ENCODE assay signal across 12 cellular contexts in the genomic region with DNA sequence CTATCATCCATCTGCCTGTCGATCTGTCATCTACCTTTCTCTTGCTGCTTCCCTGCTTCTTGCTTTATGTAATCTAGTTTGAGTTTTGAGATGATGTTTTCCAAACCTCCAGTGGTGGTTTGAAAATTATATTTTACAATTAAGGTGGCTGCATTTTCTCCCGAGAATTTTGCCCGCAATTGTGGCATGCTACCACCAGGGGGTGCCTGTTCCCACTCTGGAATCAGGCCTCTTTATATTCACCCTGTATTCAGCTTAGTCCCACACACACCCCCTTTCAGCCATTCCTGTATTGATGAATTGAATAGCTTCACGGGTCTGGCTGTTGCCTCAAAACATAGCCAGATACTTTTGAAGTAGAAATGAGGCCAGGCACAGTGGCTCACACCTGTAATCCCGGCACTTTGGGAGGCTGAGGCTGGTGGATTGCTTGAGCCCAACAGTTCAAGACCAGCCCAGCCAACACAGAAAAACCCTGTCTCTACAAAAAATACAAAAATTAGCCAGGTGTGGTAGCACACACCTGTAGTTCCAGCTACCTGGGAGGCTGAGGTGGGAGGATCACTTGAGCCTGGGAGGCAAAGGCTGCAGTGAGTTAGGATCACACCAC. TPM values are rescaled to one million over a fixed set of nuclear protein-coding genes. Genes with fewer than 3 reads are reported as not detected.
A peak's percentile ranks its signal among the peaks of the same experiment; 100 is the strongest.
DNase-seq lines count a peak whose midpoint lies in the region; ATAC-seq and TF ChIP-seq lines count a peak whose summit lies in the region.
"Had no signal": no experiment of that assay in that cellular context is flagged by ENCODE, and none has a peak within 500 bp of the region (broad histone marks: within the 10 kb centered on the region; RNA-seq: fewer than 3 reads in every experiment).

No MANE protein-coding gene starts in this region.

- no peaks in the 10 kb centered on the region for H3K36me3 Mint-ChIP-seq in activated naive CD4-positive, alpha-beta T cell treated with anti-CD3 and anti-CD28 coated beads, Interleukin-2, amount 50 U/mL, for 24 hours

- H3K27ac ChIP-seq in OCI-LY1 (ENCODE audit: low read depth, low read length, poor library complexity, severe bottlenecking), result no peak overlapping the region
- H3K27ac ChIP-seq in esophagus squamous epithelium, result no peak overlapping the region
- H3K27ac ChIP-seq in stomach, result no peak overlapping the region

- DNase-seq in activated naive CD4-positive, alpha-beta T cell treated with anti-CD3 and anti-CD28 coated beads, Interleukin-2, amount 50 U/mL, for 16 hours, result no peak
- DNase-seq in esophagus squamous epithelium (lab: John Stamatoyannopoulos, UW) (no peak), stomach (no peak), NCI-H526 treated with DMSO at 0.1 percent for 48 hours (lab: John Stamatoyannopoulos, UW) (no peak)
- DNase-seq: CD8-positive, alpha-beta memory T cell; left cardiac atrium; NCI-H2171 treated with DMSO at 0.1 percent for 48 hours had no signal

- 60 to 64% methylated on average over 4 of the region's 5 CpGs for WGBS in esophagus squamous epithelium, 2 donors
- 70 to 77% (median 72%) methylated on average over 5 of the region's 5 CpGs for WGBS in stomach, 5 donors

- no peak for TF ChIP-seq EP300 in stomach (IDR thresholded peaks at IDR 0.05)

- H3K4me3 ChIP-seq in OCI-LY1 (ENCODE audit: low read depth, low read length, poor library complexity, severe bottlenecking) (no peak overlapping the region), esophagus squamous epithelium (no peak overlapping the region), stomach (no peak overlapping the region)

- H3K4me2 ChIP-seq in OCI-LY1 (ENCODE audit: low read length), result no peak overlapping the region

- no peak overlapping the region for H3K9ac ChIP-seq in OCI-LY1 (ENCODE audit: low read length)

- no peaks in the 10 kb centered on the region for H4K20me1 ChIP-seq in OCI-LY1 (ENCODE audit: insufficient read depth, low read length)

- H3K9me3 ChIP-seq in OCI-LY1 (ENCODE audit: low read length) (no peaks in the 10 kb centered on the region), esophagus squamous epithelium (peaks cover 0 to 6% (median 5%) of the 10 kb centered on the region in 3 donors), stomach (peaks cover 0 to 12% (median 8%) of the 10 kb centered on the region in 4 donors)

- H3F3A ChIP-seq in OCI-LY1 (ENCODE audit: insufficient read depth, low read length), result no peaks in the 10 kb centered on the region

- no peak overlapping the region for H3K4me3 Mint-ChIP-seq in activated naive CD4-positive, alpha-beta T cell treated with anti-CD3 and anti-CD28 coated beads, Interleukin-2, amount 50 U/mL, for 24 hours
- H3K4me3 Mint-ChIP-seq: CD8-positive, alpha-beta memory T cell had no signal

- peaks cover 5% of the 10 kb centered on the region for H3K4me1 Mint-ChIP-seq in activated naive CD4-positive, alpha-beta T cell treated with anti-CD3 and anti-CD28 coated beads, Interleukin-2, amount 50 U/mL, for 24 hours

- ATAC-seq in GM21825 (IDR thresholded peaks at IDR 0.05; ENCODE audit: unreplicated experiment) (no peak), HG02798 (IDR thresholded peaks at IDR 0.05; ENCODE audit: poor library complexity, unreplicated experiment) (no peak)
- ATAC-seq: left cardiac atrium had no signal

- H3K79me2 ChIP-seq in OCI-LY1 (ENCODE audit: insufficient read depth, low read length), result no peaks in the 10 kb centered on the region

- peak overlapping the region; percentile 48 for H3K27ac Mint-ChIP-seq in activated naive CD4-positive, alpha-beta T cell treated with anti-CD3 and anti-CD28 coated beads, Interleukin-2, amount 50 U/mL, for 24 hours

- peaks cover 8% of the 10 kb centered on the region for H3K9me3 Mint-ChIP-seq in activated naive CD4-positive, alpha-beta T cell treated with anti-CD3 and anti-CD28 coated beads, Interleukin-2, amount 50 U/mL, for 24 hours

- H3K36me3 ChIP-seq in OCI-LY1 (ENCODE audit: insufficient read depth, low read length) (no peaks in the 10 kb centered on the region), esophagus squamous epithelium (peaks cover 0 to 36% (median 0%) of the 10 kb centered on the region in 3 donors), stomach (peaks cover 0 to 24% (median 11%) of the 10 kb centered on the region in 4 donors)

- H2AFZ ChIP-seq in OCI-LY1 (ENCODE audit: low read length), result no peak overlapping the region

- intact Hi-C loops in esophagus squamous epithelium (cut with DNase I), result no loop called here
- intact Hi-C loops in stomach (cut with DNase I; ENCODE audit: low total_unique reads), result no loop called here

- H3K27me3 ChIP-seq in OCI-LY1 (ENCODE audit: insufficient read depth, low read length), result no peaks in the 10 kb centered on the region; the same call in 1 of the 2 replicates
- peaks cover 0 to 71% (median 0%) of the 10 kb centered on the region in 4 donors for H3K27me3 ChIP-seq in esophagus squamous epithelium
- H3K27me3 ChIP-seq in stomach, result peaks cover 9 to 70% (median 19%) of the 10 kb centered on the region in 3 donors

- TF ChIP-seq POLR2A in esophagus squamous epithelium (IDR thresholded peaks at IDR 0.05) (no peak), stomach (IDR thresholded peaks at IDR 0.05) (no peak)

- TF ChIP-seq CTCF in OCI-LY1 (IDR thresholded peaks at IDR 0.05; ENCODE audit: low read length), result peak; percentile 68
- TF ChIP-seq CTCF in esophagus squamous epithelium (IDR thresholded peaks at IDR 0.05), result peak in 5 of 6 experiments; percentile 9 to 68 (median 37)
- peak in 4 of 7 experiments; percentile 23 to 32 (median 26) for TF ChIP-seq CTCF in stomach (IDR thresholded peaks at IDR 0.05)

- peaks cover 3% of the 10 kb centered on the region for H3K27me3 Mint-ChIP-seq in activated naive CD4-positive, alpha-beta T cell treated with anti-CD3 and anti-CD28 coated beads, Interleukin-2, amount 50 U/mL, for 24 hours

- H3K4me1 ChIP-seq in OCI-LY1 (ENCODE audit: insufficient read depth, low read length, severe bottlenecking) (no peaks in the 10 kb centered on the region), esophagus squamous epithelium (peaks cover 9 to 41% (median 11%) of the 10 kb centered on the region in 3 donors), stomach (peaks cover 0 to 29% (median 20%) of the 10 kb centered on the region in 4 donors)

- no peaks in the 10 kb centered on the region for H3K9me2 ChIP-seq in OCI-LY1 (ENCODE audit: low read depth, low read length)

RNA-seq across cellular contexts. Expression of gene PRSS22, which starts 3.2 kb away (rescaled TPM):
- total RNA-seq in esophagus squamous epithelium (100 to 1,000 TPM in 2 of 4 donors, 10 to 100 TPM in 2; 36.6 to 149 (median 113) TPM), stomach (10 to 100 TPM in 2 of 5 donors, 1 to 10 TPM in 2, not detected in 1; 1.8 to 33.2 (median 9.8) TPM)
- 10 to 100 TPM in 2 of 3 donors, 1 to 10 TPM in 1; 5.2 to 62.2 (median 22.7) TPM for polyA plus RNA-seq in stomach
- total RNA-seq: CD8-positive, alpha-beta memory T cell; left cardiac atrium; temporal lobe had no signal
- polyA plus RNA-seq: CD8-positive, alpha-beta memory T cell had no signal

RNA-seq across cellular contexts. Expression of gene ZG16B, which starts 24.7 kb away (rescaled TPM):
- 10 to 100 TPM in 1 of 4 donors, under 1 TPM in 2, not detected in 1; 0.34 to 38.5 (median 0.44) TPM for total RNA-seq in esophagus squamous epithelium
- 10 to 100 TPM in 2 of 5 donors, not detected in 3; 15.6 to 39.0 TPM for total RNA-seq in stomach
- polyA plus RNA-seq in stomach, result 10 to 100 TPM; 13.0 to 35.4 (median 22.3) TPM
- polyA plus RNA-seq: CD8-positive, alpha-beta memory T cell had no signal

RNA-seq across cellular contexts. Expression of gene FLYWCH2, which starts 28.2 kb away (rescaled TPM):
- 10 to 100 TPM; 18.9 to 47.9 (median 39.5) TPM for total RNA-seq in esophagus squamous epithelium
- total RNA-seq in stomach, result 10 to 100 TPM; 19.6 to 76.4 (median 52.4) TPM
- 10 to 100 TPM; 30.1 to 43.4 (median 39.0) TPM for polyA plus RNA-seq in stomach

RNA-seq across cellular contexts. Expression of gene PRSS21, which starts 37.8 kb away (rescaled TPM):
- 1 to 10 TPM in 1 of 4 donors, not detected in 3; 1.5 TPM for total RNA-seq in esophagus squamous epithelium
- total RNA-seq in stomach, result 1 to 10 TPM in 1 of 5 donors, not detected in 4; 1.1 TPM
- polyA plus RNA-seq in stomach, result 1 to 10 TPM in 1 of 3 donors, under 1 TPM in 2; 0.50 to 2.9 (median 0.65) TPM
- total RNA-seq: left cardiac atrium, temporal lobe had no signal

RNA-seq across cellular contexts. Expression of gene PRSS41, which starts 56.5 kb away (rescaled TPM):
- total RNA-seq in esophagus squamous epithelium (not detected), stomach (not detected)
- polyA plus RNA-seq in stomach, result not detected
- total RNA-seq: CD8-positive, alpha-beta memory T cell; left cardiac atrium; temporal lobe had no signal
- polyA plus RNA-seq: CD8-positive, alpha-beta memory T cell had no signal
